ENCODE assay signal across 19 cellular contexts in the genomic region with DNA sequence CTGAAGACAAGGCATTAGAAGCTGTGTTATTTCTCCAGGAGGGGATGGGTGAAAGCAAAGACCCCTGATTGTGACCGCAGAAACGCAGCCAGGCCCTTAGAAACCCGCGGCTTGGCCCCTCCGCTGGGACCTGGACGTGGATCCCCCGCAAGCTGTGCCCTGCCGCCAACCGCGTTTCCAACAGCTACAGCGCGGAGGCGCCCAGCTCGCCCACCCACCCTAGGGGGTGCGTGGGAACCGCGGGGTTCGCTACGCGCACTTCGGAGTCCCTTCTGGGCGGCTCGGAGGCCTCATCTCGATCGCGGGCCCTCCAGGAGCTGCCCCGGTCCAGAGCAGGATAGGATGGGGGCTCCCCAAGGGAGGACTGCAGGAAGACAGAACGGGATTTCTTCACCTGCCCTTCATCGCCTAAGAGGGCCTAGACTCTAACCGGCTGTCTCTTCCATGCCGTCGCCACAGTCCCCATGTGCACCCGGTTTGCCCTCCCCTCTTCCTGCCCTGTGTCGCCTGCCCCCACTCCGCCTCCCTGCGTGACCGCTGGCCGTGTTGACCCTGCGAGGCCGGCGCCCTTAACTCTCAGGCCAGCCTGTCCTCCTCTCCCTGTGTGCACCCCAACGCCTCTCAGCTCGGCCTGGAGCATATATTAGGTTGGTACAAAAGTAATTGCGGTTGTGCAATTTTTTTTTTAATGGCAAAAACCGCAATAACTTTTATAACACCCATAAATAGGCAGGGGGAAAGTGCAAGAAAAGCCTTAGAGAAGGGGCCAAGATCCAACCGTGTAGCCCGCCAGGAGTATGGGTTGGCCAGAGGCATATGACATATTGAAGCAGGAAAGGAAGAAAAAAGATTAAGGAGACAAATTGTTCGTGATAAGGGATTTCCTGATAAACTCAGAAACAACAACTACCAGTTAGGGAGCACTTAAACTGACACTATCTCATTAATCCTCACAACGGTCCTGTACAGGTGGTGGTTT.
DNase-seq lines count a peak whose midpoint lies in the region; ATAC-seq, FAIRE-seq and TF ChIP-seq lines count a peak whose summit lies in the region.
"Had no signal": no experiment of that assay in that cellular context is flagged by ENCODE, and none has a peak within 500 bp of the region (broad histone marks: within the 10 kb centered on the region; RNA-seq: fewer than 3 reads in every experiment).

No MANE protein-coding gene starts in this region.

- H3K27ac ChIP-seq in SK-N-MC (peak overlapping the region; percentile 89), mesendoderm (ENCODE audit: low read depth, low read length) (no peak overlapping the region)
- H3K27ac ChIP-seq: C4-2B, KMS-11, SJSA1 had no signal

- H3K18ac ChIP-seq in mesendoderm (ENCODE audit: low read length): no peak overlapping the region

- H3K79me1 ChIP-seq in mesendoderm (ENCODE audit: low read length): no peaks in the 10 kb centered on the region

- H4K5ac ChIP-seq in mesendoderm (ENCODE audit: low read length): no peak overlapping the region

- no peaks in the 10 kb centered on the region for H3K79me2 ChIP-seq in mesendoderm (ENCODE audit: control insufficient read depth, insufficient read depth, low read length)

- peak overlapping the region; percentile 7 for H3K56ac ChIP-seq in mesendoderm (ENCODE audit: low read length)

- H3K4me1 Mint-ChIP-seq in stimulated activated effector memory CD8-positive, alpha-beta T cell treated with anti-CD3 and anti-CD28 coated beads, Interleukin-12 subunit alpha, Interleukin-12 subunit beta, amount 100 ng/mL, for 72 hours: no peaks in the 10 kb centered on the region

- peak; percentile 26 for FAIRE-seq in GM12891 (lab: Jason Lieb, UNC)
- FAIRE-seq: G401.6 had no signal

- no peak overlapping the region for H2BK5ac ChIP-seq in mesendoderm (ENCODE audit: low read length)

- WGBS in mesendoderm (ENCODE audit: extremely low coverage, insufficient coverage, low lambda C conversion rate): no CpG with 5 or more reads among the region's 49 CpGs

- TF ChIP-seq POLR2A in GM12891 (IDR thresholded peaks at IDR 0.05; ENCODE audit: low read depth, low read length): no peak

- no peaks in the 10 kb centered on the region for H3K4me1 ChIP-seq in mesendoderm (ENCODE audit: control insufficient read depth, low read depth, low read length)

- no peak overlapping the region for H3K23ac ChIP-seq in mesendoderm (ENCODE audit: low read length)

- H3K9me3 Mint-ChIP-seq in stimulated activated effector memory CD8-positive, alpha-beta T cell treated with anti-CD3 and anti-CD28 coated beads, Interleukin-12 subunit alpha, Interleukin-12 subunit beta, amount 100 ng/mL, for 72 hours: peaks cover 2% of the 10 kb centered on the region

- H2BK15ac ChIP-seq in mesendoderm (replicated peaks; ENCODE audit: low read depth): no peak overlapping the region

- no peaks in the 10 kb centered on the region for H3K27me3 ChIP-seq in mesendoderm (ENCODE audit: insufficient read depth, low read length, poor library complexity)
- H3K27me3 ChIP-seq: SJSA1 had no signal

- no peaks in the 10 kb centered on the region for H3K36me3 Mint-ChIP-seq in stimulated activated effector memory CD8-positive, alpha-beta T cell treated with anti-CD3 and anti-CD28 coated beads, Interleukin-12 subunit alpha, Interleukin-12 subunit beta, amount 100 ng/mL, for 72 hours

- H3K36me3 ChIP-seq in SK-N-MC (ENCODE audit: insufficient read depth, low read length) (peaks cover 56% of the 10 kb centered on the region), mesendoderm (ENCODE audit: control insufficient read depth, insufficient read depth, low read length) (no peaks in the 10 kb centered on the region)
- H3K36me3 ChIP-seq: SJSA1 had no signal

- no peak overlapping the region for H3K4me2 ChIP-seq in mesendoderm (ENCODE audit: low read length)
- H3K4me2 ChIP-seq: KMS-11 had no signal

- H2AK5ac ChIP-seq in mesendoderm (ENCODE audit: low read length): no peak overlapping the region

- ATAC-seq in stimulated activated effector memory CD8-positive, alpha-beta T cell treated with anti-CD3 and anti-CD28 coated beads, Interleukin-12 subunit alpha, Interleukin-12 subunit beta, amount 100 ng/mL, for 72 hours: peak; percentile 25
- ATAC-seq in HG02870 (IDR thresholded peaks at IDR 0.05; ENCODE audit: unreplicated experiment): no peak
- ATAC-seq in GM19395 (IDR thresholded peaks at IDR 0.05; ENCODE audit: unreplicated experiment): no peak
- ATAC-seq in GM19351 (IDR thresholded peaks at IDR 0.05; ENCODE audit: unreplicated experiment): no peak
- no peak for ATAC-seq in HG03520 (IDR thresholded peaks at IDR 0.05; ENCODE audit: unreplicated experiment)

- H3K9me3 ChIP-seq in SK-N-MC (ENCODE audit: low read depth, low read length): peaks cover 4% of the 10 kb centered on the region; the same call in 1 of the 2 replicates
- H3K9me3 ChIP-seq: SJSA1 had no signal

- no peak overlapping the region for H2BK120ac ChIP-seq in mesendoderm (ENCODE audit: low read depth, low read length)

- no peak overlapping the region for H3K4me3 Mint-ChIP-seq in stimulated activated effector memory CD8-positive, alpha-beta T cell treated with anti-CD3 and anti-CD28 coated beads, Interleukin-12 subunit alpha, Interleukin-12 subunit beta, amount 100 ng/mL, for 72 hours

- no peak overlapping the region for H4K8ac ChIP-seq in mesendoderm (ENCODE audit: low read depth, low read length)

- DNase-seq in GM12891 (ENCODE audit: insufficient read length, low spot score) (no peak), SK-N-MC (ENCODE audit: low read depth, low spot score) (no peak), mesendoderm (no peak)
- no peak for DNase-seq in stimulated activated effector memory CD8-positive, alpha-beta T cell treated with anti-CD3 and anti-CD28 coated beads, Interleukin-12 subunit alpha, Interleukin-12 subunit beta, amount 100 ng/mL, for 72 hours (ENCODE audit: low spot score in 2 of 2)
- DNase-seq: ACHN, AML-193, GOT3, MV-4-11, NCI-H1694 treated with DMSO at 0.1 percent for 48 hours, NCI-H510A, NCI-H774 had no signal

- H3K9ac ChIP-seq in SK-N-MC (ENCODE audit: insufficient read length): no peak overlapping the region
- H3K9ac ChIP-seq in mesendoderm (ENCODE audit: low read length): no peak overlapping the region
- H3K9ac ChIP-seq: KMS-11 had no signal

- no peak overlapping the region for H3K27ac Mint-ChIP-seq in stimulated activated effector memory CD8-positive, alpha-beta T cell treated with anti-CD3 and anti-CD28 coated beads, Interleukin-12 subunit alpha, Interleukin-12 subunit beta, amount 100 ng/mL, for 72 hours

- H3K4ac ChIP-seq in mesendoderm (ENCODE audit: low read depth, low read length): no peak overlapping the region

- H3K4me3 ChIP-seq in SK-N-MC: no peak overlapping the region
- no peak overlapping the region for H3K4me3 ChIP-seq in mesendoderm (ENCODE audit: low read length)
- H3K4me3 ChIP-seq: SJSA1 had no signal

TF ChIP-seq in GM12891, 5 proteins besides CTCF, POLR2A, EP300 and RAD21:
- no peak for TF ChIP-seq TAF1 (IDR thresholded peaks at IDR 0.05; ENCODE audit: low read depth, low read length)
